Comparison of ENCODE assay signal across 8 cellular contexts in genomic region chr19:1882089-1882785, GRCh38. TPM values are rescaled to one million over a fixed set of nuclear protein-coding genes. Genes with fewer than 3 reads are reported as not detected.
DNase-seq lines count a peak whose midpoint lies in the region; ATAC-seq lines count a peak whose summit lies in the region.

No MANE protein-coding gene starts in this region.

- DNase-seq in T-helper 1 cell (peak; percentile 39 to 89 (median 71)), midbrain (lab: John Stamatoyannopoulos, UW) (peak; percentile 68), superior temporal gyrus (ENCODE audit: extremely low spot score) (peak; percentile 71), GF-D8 (lab: John Stamatoyannopoulos, UW) (no peak), SIG-M5 (lab: John Stamatoyannopoulos, UW) (no peak)

- ATAC-seq in esophagus mucosa (no peak), HG02852 (IDR thresholded peaks at IDR 0.05; ENCODE audit: unreplicated experiment) (no peak)

- no peaks in the 10 kb centered on the region for H3K36me3 Mint-ChIP-seq in activated naive CD8-positive, alpha-beta T cell

- H3K4me1 Mint-ChIP-seq in activated naive CD8-positive, alpha-beta T cell (ENCODE audit: low read depth), result peaks cover 26% of the 10 kb centered on the region

- peak overlapping the region; percentile 96 for H3K27ac Mint-ChIP-seq in activated naive CD8-positive, alpha-beta T cell

- no peaks in the 10 kb centered on the region for H3K27me3 Mint-ChIP-seq in activated naive CD8-positive, alpha-beta T cell

- no peaks in the 10 kb centered on the region for H3K9me3 Mint-ChIP-seq in activated naive CD8-positive, alpha-beta T cell (ENCODE audit: low read depth)

- H3K4me3 Mint-ChIP-seq in activated naive CD8-positive, alpha-beta T cell, result peak overlapping the region; percentile 99

RNA-seq across cellular contexts. Expression of gene ABHD17A, which starts 3.1 kb away (rescaled TPM):
- 50.9 TPM for total RNA-seq in esophagus mucosa

RNA-seq across cellular contexts. Expression of gene KLF16, which starts 18.9 kb away (rescaled TPM):
- 23.4 TPM for total RNA-seq in esophagus mucosa

RNA-seq across cellular contexts. Expression of gene ADAT3, which starts 23.0 kb away (rescaled TPM):
- 5.5 TPM for total RNA-seq in esophagus mucosa

RNA-seq across cellular contexts. Expression of gene SCAMP4, which starts 23.0 kb away (rescaled TPM):
- 45.6 TPM for total RNA-seq in esophagus mucosa

RNA-seq across cellular contexts. Expression of gene REXO1, which starts 34.0 kb away (rescaled TPM):
- total RNA-seq in esophagus mucosa, result 16.9 TPM

Comparison
In these comparisons a context has a peak if more than half of its experiments do, and no peak if none do; other contexts are left out.
1. DNase-seq: peak in T-helper 1 cell (5 of 5), midbrain (single experiment) and superior temporal gyrus (single experiment); none in GF-D8 (single experiment) and SIG-M5 (single experiment).